ENCODE assay signal across 9 cellular contexts in genomic region chr1:39509360-39510009, GRCh38. TPM values are rescaled to one million over a fixed set of nuclear protein-coding genes. Genes with fewer than 3 reads are reported as not detected.
A peak's percentile ranks its signal among the peaks of the same experiment; 100 is the strongest.
DNase-seq lines count a peak whose midpoint lies in the region; ATAC-seq, FAIRE-seq and TF ChIP-seq lines count a peak whose summit lies in the region.
"Had no signal": no experiment of that assay in that cellular context is flagged by ENCODE, and none has a peak within 500 bp of the region (broad histone marks: within the 10 kb centered on the region; RNA-seq: fewer than 3 reads in every experiment).

No MANE protein-coding gene starts in this region.

- peaks cover 0 to 4% of the 10 kb centered on the region in 2 donors for H3K27me3 Mint-ChIP-seq in T-cell

- TF ChIP-seq CTCF in GM13977 (IDR thresholded peaks at IDR 0.05; ENCODE audit: extremely low read depth, insufficient read depth, missing control alignments) (no peak), kidney (IDR thresholded peaks at IDR 0.05; ENCODE audit: borderline replicate concordance, extremely low read depth, insufficient read depth) (no peak)

- H3K36me3 ChIP-seq in kidney (ENCODE audit: control insufficient read depth in 1 of 2, insufficient read depth in 2 of 2, low read length in 2 of 2): no peaks in the 10 kb centered on the region

- POLR2A ChIA-PET in T-cell (lab: Charles Lee): no interaction called here

- peak overlapping the region; percentile 10 to 46 (median 23) for H3K4me3 Mint-ChIP-seq in T-cell

- FAIRE-seq in kidney (lab: Jason Lieb, UNC): no peak
- FAIRE-seq: endometrium had no signal

- peak overlapping the region; percentile 56 to 62 for H3K27ac Mint-ChIP-seq in T-cell

- in situ Hi-C loops in GM13977 (cut with MboI; ENCODE audit: low pct_unique_long_range_greater_than_20kb, low sequenced_read_pairs, unreplicated experiment): no loop called here

- no peaks in the 10 kb centered on the region for H3K36me3 Mint-ChIP-seq in T-cell

- peaks cover 5 to 20% (median 15%) of the 10 kb centered on the region in 3 donors for H3K4me1 Mint-ChIP-seq in T-cell

- peaks cover 0 to 3% of the 10 kb centered on the region in 2 donors for H3K4me1 ChIP-seq in kidney (ENCODE audit: control insufficient read depth in 1 of 2, insufficient read depth in 1 of 2, low read depth in 1 of 2, low read length in 2 of 2)

- no peaks in the 10 kb centered on the region for H3K9me3 ChIP-seq in kidney (ENCODE audit: control insufficient read depth in 1 of 2, low read length in 2 of 2)

- CTCF ChIA-PET in T-cell (lab: Charles Lee): no interaction called here

- intact Hi-C loops in kidney (cut with DNase I): no loop called here

- no peak overlapping the region for H3K4me3 ChIP-seq in kidney (ENCODE audit: low read length in 2 of 2)

- H3K27ac ChIP-seq in kidney (ENCODE audit: low read depth in 2 of 2, low read length in 2 of 2): no peak overlapping the region

- H3K9me3 Mint-ChIP-seq in T-cell: no peaks in the 10 kb centered on the region

- DNase-seq in GM13977 (ENCODE audit: low spot score): peak; percentile 55
- DNase-seq in T-cell: no peak
- peak; percentile 85 for DNase-seq in kidney
- no peak for DNase-seq in cerebellar nuclear complex (lab: John Stamatoyannopoulos, UW)
- no peak for DNase-seq in inferior parietal cortex (ENCODE audit: extremely low spot score)
- no peak for DNase-seq in stimulated activated CD4-positive, alpha-beta T cell treated with anti-CD3 and anti-CD28 coated beads, Interleukin-2, amount 100 ng/mL, for 48 hours
- no peak for DNase-seq in GM03348 (ENCODE audit: low spot score)

- no peak overlapping the region for H3K9ac ChIP-seq in kidney (ENCODE audit: low read length in 2 of 2)

- ATAC-seq in GM21786 (IDR thresholded peaks at IDR 0.05; ENCODE audit: unreplicated experiment) (peak; percentile 67), T-cell (replicated peaks in 1 of 4) (peak in 2 of 4 experiments; percentile 29 to 47)

RNA-seq across cellular contexts. Expression of gene BMP8A, which starts 18.0 kb away (rescaled TPM):
- total RNA-seq in T-cell: under 1 TPM in 1 of 5 donors, not detected in 4; 0.38 TPM
- 1.2 TPM for total RNA-seq in kidney
- polyA plus RNA-seq in kidney (ENCODE audit: insufficient read depth, low read depth, low replicate concordance): not detected

Comparison
In these comparisons a context has a peak if more than half of its experiments do, and no peak if none do; other contexts are left out.
1. DNase-seq: peak in GM13977 (single experiment) and kidney (single experiment); none in T-cell (0 of 34), cerebellar nuclear complex (0 of 2), inferior parietal cortex (single experiment), stimulated activated CD4-positive, alpha-beta T cell treated with anti-CD3 and anti-CD28 coated beads, Interleukin-2, amount 100 ng/mL, for 48 hours (0 of 2) and GM03348 (single experiment).